ENCODE assay signal across 9 cellular contexts in the genomic region with DNA sequence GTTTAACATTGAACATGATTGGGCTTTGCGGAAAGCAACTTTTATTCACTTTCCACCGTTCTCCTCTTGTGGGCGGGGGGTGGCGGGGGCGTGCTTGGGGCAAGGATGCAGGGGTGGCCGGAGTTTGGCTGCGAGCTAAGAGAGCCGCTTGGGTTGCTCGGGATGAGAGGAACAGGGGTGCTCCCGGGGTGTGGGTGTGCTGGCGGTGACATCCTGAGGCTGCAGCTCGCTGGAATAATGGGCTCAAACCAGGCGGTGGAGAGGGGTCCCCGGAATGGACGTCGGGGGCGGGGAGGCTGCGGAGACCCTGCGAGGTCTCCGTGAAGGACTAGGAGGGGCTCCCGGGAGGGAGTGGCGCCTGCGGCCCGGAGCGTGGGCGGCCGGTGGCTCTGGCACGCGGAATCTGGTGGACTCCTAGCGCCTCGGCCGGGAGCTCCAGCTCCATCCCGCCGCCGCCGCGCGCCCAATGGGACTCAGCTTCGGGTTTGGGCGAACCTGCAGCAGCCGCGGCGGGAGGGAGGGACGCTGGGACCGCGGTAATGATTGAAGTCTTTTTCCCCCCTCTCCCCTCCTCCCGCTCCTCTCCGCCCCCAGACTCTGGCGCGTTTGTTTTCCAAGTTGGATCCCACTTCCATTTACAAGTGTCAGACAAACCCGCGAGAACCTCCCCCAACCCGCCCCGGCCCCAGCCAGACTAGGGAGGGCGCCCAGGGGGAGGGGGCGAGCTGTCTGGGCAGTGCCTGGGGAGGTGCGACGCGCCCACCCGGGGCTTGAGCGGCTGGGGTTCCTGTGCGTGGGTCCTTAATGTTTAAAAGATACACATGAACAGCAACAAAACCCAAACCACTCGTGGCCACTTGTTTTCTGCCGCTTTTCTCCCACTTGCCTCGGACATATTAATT. TPM values are rescaled to one million over a fixed set of nuclear protein-coding genes. Genes with fewer than 3 reads are reported as not detected.
DNase-seq lines count a peak whose midpoint lies in the region; ATAC-seq and TF ChIP-seq lines count a peak whose summit lies in the region.
"Had no signal": no experiment of that assay in that cellular context is flagged by ENCODE, and none has a peak within 500 bp of the region (broad histone marks: within the 10 kb centered on the region; RNA-seq: fewer than 3 reads in every experiment).

No MANE protein-coding gene starts in this region.

- no peaks in the 10 kb centered on the region for H3K36me3 ChIP-seq in esophagus squamous epithelium
- H3K36me3 ChIP-seq in neural progenitor cell: no peaks in the 10 kb centered on the region
- no peaks in the 10 kb centered on the region for H3K36me3 ChIP-seq in MG63

- DNase-seq in AG08396 (ENCODE audit: low spot score) (peak; percentile 30), NCI-H128 (lab: John Stamatoyannopoulos, UW; ENCODE audit: unreplicated experiment) (peak; percentile 29), esophagus squamous epithelium (lab: John Stamatoyannopoulos, UW) (no peak), neural progenitor cell (ENCODE audit: low spot score) (peak; percentile 78), MG63 (no peak)
- no peak for DNase-seq in activated CD4-positive, CD25-positive, alpha-beta regulatory T cell (lab: John Stamatoyannopoulos, UW)
- no peak for DNase-seq in activated CD8-positive, alpha-beta T cell treated with anti-CD3 and anti-CD28 coated beads, Interleukin-2, amount 10 ng/mL, durations not matched to agents 7 days and 5 days
- DNase-seq: HCEC 1CT had no signal

- H3K27me3 ChIP-seq in esophagus squamous epithelium (peaks cover 0 to 94% (median 13%) of the 10 kb centered on the region in 4 donors), neural progenitor cell (peaks cover 30% of the 10 kb centered on the region), MG63 (peaks cover 55% of the 10 kb centered on the region)

- H3F3A ChIP-seq in neural progenitor cell (ENCODE audit: low read depth): peaks cover 55% of the 10 kb centered on the region

- WGBS in esophagus squamous epithelium, 2 donors: 0 to 2% methylated on average over 16 to 33 of the region's 65 CpGs

- H3K4me3 ChIP-seq in esophagus squamous epithelium: peak overlapping the region in 3 of 4 donors; percentile 42 to 65 (median 45)
- peak overlapping the region; percentile 63 for H3K4me3 ChIP-seq in neural progenitor cell
- H3K4me3 ChIP-seq in MG63: no peak overlapping the region

- TF ChIP-seq CTCF in esophagus squamous epithelium (IDR thresholded peaks at IDR 0.05): no peak
- no peak for TF ChIP-seq CTCF in neural progenitor cell (IDR thresholded peaks at IDR 0.05)

- H3K27ac ChIP-seq in esophagus squamous epithelium: no peak overlapping the region
- H3K27ac ChIP-seq in neural progenitor cell: no peak overlapping the region

- peak overlapping the region; percentile 75 for H2AFZ ChIP-seq in neural progenitor cell (replicated peaks)

- no peak for TF ChIP-seq POLR2A in esophagus squamous epithelium (IDR thresholded peaks at IDR 0.05)

- POLR2A ChIA-PET in activated CD8-positive, alpha-beta T cell treated with anti-CD3 and anti-CD28 coated beads, Interleukin-2, amount 10 ng/mL, durations not matched to agents 7 days and 5 days (lab: Charles Lee): no interaction called here

- no peak for ATAC-seq in HG03460 (IDR thresholded peaks at IDR 0.05; ENCODE audit: unreplicated experiment)
- ATAC-seq in activated CD8-positive, alpha-beta T cell treated with anti-CD3 and anti-CD28 coated beads, Interleukin-2, amount 10 ng/mL, durations not matched to agents 7 days and 5 days: no peak

- peaks cover 56% of the 10 kb centered on the region for H3K4me1 Mint-ChIP-seq in neural progenitor cell
- H3K4me1 Mint-ChIP-seq in activated CD8-positive, alpha-beta T cell treated with anti-CD3 and anti-CD28 coated beads, Interleukin-2, amount 10 ng/mL, durations not matched to agents 7 days and 5 days (ENCODE audit: low read depth): no peaks in the 10 kb centered on the region

- H3K9ac ChIP-seq in neural progenitor cell: no peak overlapping the region

- H3K4me3 Mint-ChIP-seq in neural progenitor cell: peak overlapping the region; percentile 98
- H3K4me3 Mint-ChIP-seq in activated CD8-positive, alpha-beta T cell treated with anti-CD3 and anti-CD28 coated beads, Interleukin-2, amount 10 ng/mL, durations not matched to agents 7 days and 5 days: no peak overlapping the region

- H3K4me1 ChIP-seq in esophagus squamous epithelium (peaks cover 3 to 39% (median 22%) of the 10 kb centered on the region in 3 donors), neural progenitor cell (peaks cover 33% of the 10 kb centered on the region)

- H4K20me1 ChIP-seq in neural progenitor cell (ENCODE audit: low read depth): no peaks in the 10 kb centered on the region

- peak overlapping the region; percentile 99 for H3K27ac Mint-ChIP-seq in neural progenitor cell
- H3K27ac Mint-ChIP-seq in activated CD8-positive, alpha-beta T cell treated with anti-CD3 and anti-CD28 coated beads, Interleukin-2, amount 10 ng/mL, durations not matched to agents 7 days and 5 days: no peak overlapping the region

- no peaks in the 10 kb centered on the region for H3K9me3 ChIP-seq in esophagus squamous epithelium
- H3K9me3 ChIP-seq in neural progenitor cell (ENCODE audit: low read depth): no peaks in the 10 kb centered on the region
- H3K9me3 ChIP-seq in MG63: no peaks in the 10 kb centered on the region

- H3K9me3 Mint-ChIP-seq in neural progenitor cell: no peaks in the 10 kb centered on the region
- no peaks in the 10 kb centered on the region for H3K9me3 Mint-ChIP-seq in activated CD8-positive, alpha-beta T cell treated with anti-CD3 and anti-CD28 coated beads, Interleukin-2, amount 10 ng/mL, durations not matched to agents 7 days and 5 days (ENCODE audit: insufficient read depth)

- CTCF ChIA-PET in activated CD8-positive, alpha-beta T cell treated with anti-CD3 and anti-CD28 coated beads, Interleukin-2, amount 10 ng/mL, durations not matched to agents 7 days and 5 days (lab: Charles Lee): no interaction called here

- intact Hi-C loops in esophagus squamous epithelium (cut with DNase I): no loop called here

- H3K4me2 ChIP-seq in neural progenitor cell: peak overlapping the region; percentile 93

- H3K79me2 ChIP-seq in neural progenitor cell (ENCODE audit: low read depth): peaks cover 22% of the 10 kb centered on the region

- peaks cover 18% of the 10 kb centered on the region for H3K27me3 Mint-ChIP-seq in neural progenitor cell (ENCODE audit: insufficient read depth, low read depth)
- peaks cover 49% of the 10 kb centered on the region for H3K27me3 Mint-ChIP-seq in activated CD8-positive, alpha-beta T cell treated with anti-CD3 and anti-CD28 coated beads, Interleukin-2, amount 10 ng/mL, durations not matched to agents 7 days and 5 days (ENCODE audit: low read depth)

- peaks cover 3% of the 10 kb centered on the region for H3K36me3 Mint-ChIP-seq in neural progenitor cell
- no peaks in the 10 kb centered on the region for H3K36me3 Mint-ChIP-seq in activated CD8-positive, alpha-beta T cell treated with anti-CD3 and anti-CD28 coated beads, Interleukin-2, amount 10 ng/mL, durations not matched to agents 7 days and 5 days (ENCODE audit: low read depth)

RNA-seq across cellular contexts. Expression of gene FAT3, which starts 2.0 kb away (rescaled TPM):
- under 1 TPM; 0.08 to 0.57 (median 0.26) TPM for total RNA-seq in esophagus squamous epithelium
- 20.9 and 22.0 TPM in 2 replicates for total RNA-seq in neural progenitor cell (ENCODE audit: low replicate concordance)
- not detected for total RNA-seq in activated CD8-positive, alpha-beta T cell treated with anti-CD3 and anti-CD28 coated beads, Interleukin-2, amount 10 ng/mL, durations not matched to agents 7 days and 5 days
- not detected in 2 replicates for total RNA-seq in MG63 (2014; rRNA removed; shearing (Covaris generic); ENCODE audit: low replicate concordance)

Comparison
In these comparisons a context has a peak if more than half of its experiments do, and no peak if none do; other contexts are left out.
1. DNase-seq: peak in AG08396 (single experiment), NCI-H128 (single experiment) and neural progenitor cell (single experiment); none in esophagus squamous epithelium (single experiment), activated CD4-positive, CD25-positive, alpha-beta regulatory T cell (0 of 4), activated CD8-positive, alpha-beta T cell treated with anti-CD3 and anti-CD28 coated beads, Interleukin-2, amount 10 ng/mL, durations not matched to agents 7 days and 5 days (single experiment) and MG63 (single experiment).
2. RNA of gene FAT3, which starts 2.0 kb away (total RNA-seq): 20.9 to 22.0 TPM in neural progenitor cell; 0.08 to 0.57 TPM in esophagus squamous epithelium, not detected in activated CD8-positive, alpha-beta T cell treated with anti-CD3 and anti-CD28 coated beads, Interleukin-2, amount 10 ng/mL, durations not matched to agents 7 days and 5 days and not detected in MG63; every median in the first group is over 10 times any median in the second.